In genomic region chr4:70667710-70668535, GRCh38 we compare ENCODE assay signal across 1 cellular context.
TF ChIP-seq lines count a peak whose summit lies in the region.

No MANE protein-coding gene starts in this region.

TF ChIP-seq in K562, 482 proteins besides CTCF, POLR2A, EP300 and RAD21:
- TF ChIP-seq ZNF174 (CRISPR knock-in tag; IDR thresholded peaks at IDR 0.05) = no peak
- no peak for TF ChIP-seq ZBTB2 (IDR thresholded peaks at IDR 0.05)
- TF ChIP-seq ZNF75A (CRISPR knock-in tag; IDR thresholded peaks at IDR 0.05) = no peak
- no peak for TF ChIP-seq BMI1 (IDR thresholded peaks at IDR 0.05; ENCODE audit: low read length)
- TF ChIP-seq FOXJ2 (tag; IDR thresholded peaks at IDR 0.05) = no peak
- TF ChIP-seq ZNF655 (CRISPR knock-in tag; IDR thresholded peaks at IDR 0.05) = no peak
- no peak for TF ChIP-seq ZNF311 (CRISPR knock-in tag; IDR thresholded peaks at IDR 0.05)
- TF ChIP-seq BRF1 (IDR thresholded peaks at IDR 0.05; ENCODE audit: borderline replicate concordance, extremely low read depth, insufficient read length) = no peak
- TF ChIP-seq HMG20A (CRISPR knock-in tag; conservative IDR thresholded peaks at IDR 0.05) = no peak
- no peak for TF ChIP-seq KLF16 (IDR thresholded peaks at IDR 0.05)
- no peak for TF ChIP-seq MLLT1 (IDR thresholded peaks at IDR 0.05)
